ENCODE assay signal across 28 cellular contexts in genomic region chr12:125304029-125304428, GRCh38.
"Had no signal": no experiment of that assay in that cellular context is flagged by ENCODE, and none has a peak within 500 bp of the region (broad histone marks: within the 10 kb centered on the region; RNA-seq: fewer than 3 reads in every experiment).

No MANE protein-coding gene starts in this region.

- H3K9ac ChIP-seq: neural progenitor cell, parathyroid adenoma had no signal

- DNase-seq: naive thymus-derived CD4-positive, alpha-beta T cell; natural killer cell; occipital lobe; ovary; retina; right lobe of liver; sigmoid colon; small intestine; stimulated activated CD4-positive, alpha-beta T cell treated with anti-CD3 and anti-CD28 coated beads, Interleukin-15, amount 100 ng/mL, for 24 hours; stimulated activated CD4-positive, alpha-beta T cell treated with anti-CD3 and anti-CD28 coated beads, Interleukin-2, amount 100 ng/mL, for 24 hours; stimulated activated CD4-positive, alpha-beta T cell treated with anti-CD3 and anti-CD28 coated beads, Interleukin-2, amount 100 ng/mL, for 48 hours; stimulated activated CD4-positive, alpha-beta T cell treated with anti-CD3 and anti-CD28 coated beads, Interleukin-4, amount 100 ng/mL, for 24 hours; stimulated activated naive B cell treated with anti-CD40 and anti-IgM and Interleukin-4, amounts not matched to agents 10 μg/mL and 1 μg/mL and 100 μg/mL, for 72 hours; stimulated activated naive CD4-positive, alpha-beta T cell treated with Interleukin-2 at 50 U/mL for 16 hours; stomach; thyroid gland; trophoblast cell; upper lobe of left lung had no signal

- H3K27me3 ChIP-seq: neural progenitor cell, ovary, right atrium auricular region, sigmoid colon, thyroid gland, tibial nerve, upper lobe of left lung, vagina had no signal

- H3K4me1 Mint-ChIP-seq: naive thymus-derived CD4-positive, alpha-beta T cell; natural killer cell; nephron; neural progenitor cell; stimulated activated effector memory CD8-positive, alpha-beta T cell treated with anti-CD3 and anti-CD28 coated beads, Interleukin-12 subunit alpha, Interleukin-12 subunit beta, amount 100 ng/mL, for 72 hours; stimulated activated naive B cell treated with anti-CD40 and anti-IgM and Interleukin-4, amounts not matched to agents 10 μg/mL and 1 μg/mL and 100 μg/mL, for 72 hours had no signal

- H3K9me3 Mint-ChIP-seq: natural killer cell, nephron had no signal

- H3K36me3 Mint-ChIP-seq: natural killer cell; neural progenitor cell; stimulated activated naive B cell treated with anti-CD40 and anti-IgM and Interleukin-4, amounts not matched to agents 10 μg/mL and 1 μg/mL and 100 μg/mL, for 72 hours had no signal

- H3K27ac ChIP-seq: neural progenitor cell, ovary, parathyroid adenoma, prostate gland, right atrium auricular region, right lobe of liver, sigmoid colon, stomach, thoracic aorta, thyroid gland, tibial nerve, upper lobe of left lung, vagina had no signal

- ATAC-seq: naive thymus-derived CD4-positive, alpha-beta T cell; natural killer cell; right lobe of liver; stimulated activated effector memory CD8-positive, alpha-beta T cell treated with anti-CD3 and anti-CD28 coated beads, Interleukin-12 subunit alpha, Interleukin-12 subunit beta, amount 100 ng/mL, for 72 hours; stimulated activated naive B cell treated with anti-CD40 and anti-IgM and Interleukin-4, amounts not matched to agents 10 μg/mL and 1 μg/mL and 100 μg/mL, for 72 hours had no signal

- H3K36me3 ChIP-seq: neural progenitor cell, ovary, prostate gland, right atrium auricular region, right lobe of liver, sigmoid colon, stomach, thoracic aorta, thyroid gland, tibial nerve, upper lobe of left lung, vagina had no signal

- H3K27ac Mint-ChIP-seq: naive thymus-derived CD4-positive, alpha-beta T cell; natural killer cell; nephron; neural progenitor cell; stimulated activated effector memory CD8-positive, alpha-beta T cell treated with anti-CD3 and anti-CD28 coated beads, Interleukin-12 subunit alpha, Interleukin-12 subunit beta, amount 100 ng/mL, for 72 hours; stimulated activated naive B cell treated with anti-CD40 and anti-IgM and Interleukin-4, amounts not matched to agents 10 μg/mL and 1 μg/mL and 100 μg/mL, for 72 hours; stimulated activated naive CD8-positive, alpha-beta T cell treated with anti-CD3 and anti-CD28 coated beads, Interleukin-15, Interleukin-2, amounts not matched to agents 100 ng/mL and 50 ng/mL, for 24 hours had no signal

- H3K4me3 ChIP-seq: neural progenitor cell, ovary, prostate gland, right atrium auricular region, right lobe of liver, sigmoid colon, stomach, thoracic aorta, thyroid gland, tibial nerve, upper lobe of left lung, vagina had no signal

- H3K9me3 ChIP-seq: ovary, prostate gland, right atrium auricular region, right lobe of liver, sigmoid colon, stomach, thoracic aorta, thyroid gland, vagina had no signal

- H3K4me1 ChIP-seq: neural progenitor cell, parathyroid adenoma, prostate gland, right atrium auricular region, right lobe of liver, sigmoid colon, stomach, thyroid gland, tibial nerve, upper lobe of left lung, vagina had no signal

- H3K4me3 Mint-ChIP-seq: naive thymus-derived CD4-positive, alpha-beta T cell; natural killer cell; nephron; neural progenitor cell; stimulated activated effector memory CD8-positive, alpha-beta T cell treated with anti-CD3 and anti-CD28 coated beads, Interleukin-12 subunit alpha, Interleukin-12 subunit beta, amount 100 ng/mL, for 72 hours; stimulated activated naive B cell treated with anti-CD40 and anti-IgM and Interleukin-4, amounts not matched to agents 10 μg/mL and 1 μg/mL and 100 μg/mL, for 72 hours; stimulated activated naive CD8-positive, alpha-beta T cell treated with anti-CD3 and anti-CD28 coated beads, Interleukin-15, Interleukin-2, amounts not matched to agents 100 ng/mL and 50 ng/mL, for 24 hours had no signal
